ENCODE assay signal across 7 cellular contexts in genomic region chr9:15277400-15278137, GRCh38. TPM values are rescaled to one million over a fixed set of nuclear protein-coding genes. Genes with fewer than 3 reads are reported as not detected.
DNase-seq lines count a peak whose midpoint lies in the region; ATAC-seq, FAIRE-seq and TF ChIP-seq lines count a peak whose summit lies in the region.

No MANE protein-coding gene starts in this region.

- peak; percentile 54 for ATAC-seq in HG02870 (IDR thresholded peaks at IDR 0.05; ENCODE audit: unreplicated experiment)
- ATAC-seq in HG03520 (IDR thresholded peaks at IDR 0.05; ENCODE audit: unreplicated experiment): no peak

- TF ChIP-seq CTCF in GM12864 (IDR thresholded peaks at IDR 0.05; ENCODE audit: low read depth, low read length, missing control alignments) (peak; percentile 1), VCaP (conservative IDR thresholded peaks at IDR 0.05) (peak; percentile 71), kidney (IDR thresholded peaks at IDR 0.05; ENCODE audit: borderline replicate concordance, extremely low read depth, insufficient read depth) (peak; percentile 27)

- H3K27ac ChIP-seq in VCaP (peak overlapping the region; percentile 75), kidney (ENCODE audit: low read depth in 2 of 2, low read length in 2 of 2) (peak overlapping the region; percentile 35 to 39)

- no peak overlapping the region for H3K9ac ChIP-seq in kidney (ENCODE audit: low read length in 2 of 2)

- no peaks in the 10 kb centered on the region for H3K36me3 ChIP-seq in kidney (ENCODE audit: control insufficient read depth in 1 of 2, insufficient read depth in 2 of 2, low read length in 2 of 2)

- peak; percentile 94 for FAIRE-seq in kidney (lab: Jason Lieb, UNC)

- intact Hi-C loops in kidney (cut with DNase I): no loop called here

- peaks cover 7 to 30% of the 10 kb centered on the region in 2 donors for H3K4me1 ChIP-seq in kidney (ENCODE audit: control insufficient read depth in 1 of 2, insufficient read depth in 1 of 2, low read depth in 1 of 2, low read length in 2 of 2)

- H3K4me3 ChIP-seq in GM12864 (ENCODE audit: low read depth, low read length): no peak overlapping the region
- peak overlapping the region in 1 of 2 donors; percentile 6 for H3K4me3 ChIP-seq in kidney (ENCODE audit: low read length in 2 of 2)

- no peaks in the 10 kb centered on the region for H3K9me3 ChIP-seq in kidney (ENCODE audit: control insufficient read depth in 1 of 2, low read length in 2 of 2)

- DNase-seq in GM12864 (ENCODE audit: low read depth) (no peak), kidney (no peak), NCI-H2081 treated with DMSO at 0.1 percent for 48 hours (lab: John Stamatoyannopoulos, UW) (no peak), NK-92 (lab: John Stamatoyannopoulos, UW; ENCODE audit: unreplicated experiment) (no peak)

RNA-seq across cellular contexts. Expression of gene TTC39B, which starts 29.4 kb away (rescaled TPM):
- 22.0 TPM for total RNA-seq in kidney
- polyA plus RNA-seq in kidney (ENCODE audit: insufficient read depth, low read depth, low replicate concordance): 4.9 TPM

Comparison
In these comparisons a context has a peak if more than half of its experiments do, and no peak if none do; other contexts are left out.
1. CTCF ChIP-seq: peak in every context shown above with its lines; median percentile 71 in VCaP; 27 in kidney; 1 in GM12864.